ENCODE assay signal across 8 cellular contexts in the genomic region with DNA sequence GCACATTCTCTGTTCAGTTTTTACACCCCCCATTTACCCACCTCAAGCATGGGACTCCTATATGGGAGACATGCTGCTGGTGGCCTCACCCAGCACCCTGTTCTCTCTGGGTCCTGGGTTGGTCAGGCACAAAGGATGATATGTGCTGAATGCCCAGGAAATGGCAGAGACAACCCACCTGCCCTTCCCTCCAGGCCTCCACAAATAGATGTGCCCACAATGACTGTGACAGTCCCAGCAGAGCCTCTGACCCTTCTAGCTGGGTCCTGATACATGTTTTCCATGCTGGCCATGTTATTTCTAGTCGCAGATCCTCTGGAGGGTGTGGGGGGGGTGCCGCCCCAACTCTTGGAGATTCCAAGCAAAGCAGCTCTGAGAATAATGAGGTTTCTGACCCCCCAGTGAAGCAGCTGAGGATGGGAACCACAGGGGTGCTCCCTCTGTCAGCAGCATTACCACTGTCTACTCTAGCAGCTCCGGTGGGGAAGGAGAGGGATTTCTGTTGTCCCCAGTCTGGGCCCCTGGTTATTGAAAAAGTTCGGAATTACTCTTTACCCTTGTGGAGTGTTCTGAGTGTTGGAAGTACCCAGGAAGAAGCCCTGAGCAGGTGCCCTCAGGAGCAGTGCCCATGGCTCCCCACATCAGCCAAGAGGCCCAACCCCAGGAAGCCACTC. TPM values are rescaled to one million over a fixed set of nuclear protein-coding genes. Genes with fewer than 3 reads are reported as not detected.
DNase-seq lines count a peak whose midpoint lies in the region; ATAC-seq and TF ChIP-seq lines count a peak whose summit lies in the region.
"Had no signal": no experiment of that assay in that cellular context is flagged by ENCODE, and none has a peak within 500 bp of the region (broad histone marks: within the 10 kb centered on the region; RNA-seq: fewer than 3 reads in every experiment).

No MANE protein-coding gene starts in this region.

- TF ChIP-seq CTCF in body of pancreas (IDR thresholded peaks at IDR 0.05) (no peak), sigmoid colon (IDR thresholded peaks at IDR 0.05) (no peak)

- DNase-seq in body of pancreas (no peak), sigmoid colon (no peak), OCI-M1 (lab: John Stamatoyannopoulos, UW) (no peak), dedifferentiated amniotic fluid mesenchymal stem cell (ENCODE audit: extremely low spot score) (no peak), NCI-H1694 (lab: John Stamatoyannopoulos, UW) (no peak)
- DNase-seq: activated CD4-positive, alpha-beta T cell treated with anti-CD3 and anti-CD28 coated beads, Interleukin-2, amount 50 U/mL, for 1 hour had no signal

- no peak for ATAC-seq in body of pancreas

- H3K27ac ChIP-seq in body of pancreas = peak overlapping the region; percentile 72 to 77 (median 74)
- H3K27ac ChIP-seq in sigmoid colon = peak overlapping the region; percentile 85 to 90 (median 88)

- no peaks in the 10 kb centered on the region for H3K9me3 Mint-ChIP-seq in IgD-negative memory B cell

- peaks cover 4% of the 10 kb centered on the region for H3K36me3 Mint-ChIP-seq in IgD-negative memory B cell

- no peak for TF ChIP-seq POLR2A in body of pancreas (IDR thresholded peaks at IDR 0.05)
- no peak for TF ChIP-seq POLR2A in sigmoid colon (IDR thresholded peaks at IDR 0.05)

- peak overlapping the region; percentile 7 to 94 (median 93) for H3K27ac Mint-ChIP-seq in IgD-negative memory B cell

- peaks cover 18 to 30% (median 27%) of the 10 kb centered on the region in 3 donors for H3K4me1 Mint-ChIP-seq in IgD-negative memory B cell

- H3K36me3 ChIP-seq in body of pancreas (replicated peaks in 1 of 2; ENCODE audit: insufficient read depth in 1 of 2, low read depth in 2 of 2) = peaks cover 7 to 11% of the 10 kb centered on the region in 2 donors
- peaks cover 11 to 40% (median 22%) of the 10 kb centered on the region in 4 donors for H3K36me3 ChIP-seq in sigmoid colon

- no peaks in the 10 kb centered on the region for H3K9me3 ChIP-seq in body of pancreas
- no peaks in the 10 kb centered on the region for H3K9me3 ChIP-seq in sigmoid colon

- TF ChIP-seq EP300 in sigmoid colon (IDR thresholded peaks at IDR 0.05) = no peak

- H3K4me3 ChIP-seq in body of pancreas (no peak overlapping the region), sigmoid colon (no peak overlapping the region)

- 56 to 83% methylated on average over 2 to 4 of the region's 4 CpGs for WGBS in body of pancreas, 2 donors
- WGBS in sigmoid colon, 2 donors = 77 to 89% methylated on average over 4 of the region's 4 CpGs

- no peaks in the 10 kb centered on the region for H3K27me3 Mint-ChIP-seq in IgD-negative memory B cell

- H3K4me3 Mint-ChIP-seq in IgD-negative memory B cell = peak overlapping the region in 3 of 4 donors; percentile 41 to 95 (median 90)

- H3K27me3 ChIP-seq in body of pancreas = no peaks in the 10 kb centered on the region
- no peaks in the 10 kb centered on the region for H3K27me3 ChIP-seq in sigmoid colon

- intact Hi-C loops in body of pancreas (cut with DNase I) (no loop called here), sigmoid colon (cut with DNase I) (no loop called here)

- H3K4me1 ChIP-seq in body of pancreas = peaks cover 31% of the 10 kb centered on the region
- peaks cover 0 to 30% (median 23%) of the 10 kb centered on the region in 4 donors for H3K4me1 ChIP-seq in sigmoid colon

RNA-seq across cellular contexts. Expression of gene CCDC28B, which starts 1.2 kb away (rescaled TPM):
- polyA plus RNA-seq in IgD-negative memory B cell (14.0 TPM), sigmoid colon (1 to 10 TPM; 3.7 to 9.3 (median 4.2) TPM)
- total RNA-seq in body of pancreas (1 to 10 TPM; 2.9 to 3.6 TPM), sigmoid colon (10 to 100 TPM in 1 of 4 donors, 1 to 10 TPM in 3; 3.9 to 15.0 (median 6.9) TPM)

RNA-seq across cellular contexts. Expression of gene IQCC, which starts 6.3 kb away (rescaled TPM):
- polyA plus RNA-seq in IgD-negative memory B cell (1.7 TPM), sigmoid colon (1 to 10 TPM in 2 of 3 donors, under 1 TPM in 1; 0.60 to 2.5 (median 1.4) TPM)
- total RNA-seq in body of pancreas (1 to 10 TPM; 1.8 to 5.3 TPM), sigmoid colon (1 to 10 TPM in 3 of 4 donors, under 1 TPM in 1; 0.81 to 3.9 (median 2.1) TPM)

RNA-seq across cellular contexts. Expression of gene DCDC2B, which starts 9.7 kb away (rescaled TPM):
- polyA plus RNA-seq in IgD-negative memory B cell = not detected
- not detected for total RNA-seq in body of pancreas
- not detected for total RNA-seq in sigmoid colon
- polyA plus RNA-seq in sigmoid colon = under 1 TPM in 1 of 3 donors, not detected in 2; 0.04 TPM
- total RNA-seq: left colon had no signal

RNA-seq across cellular contexts. Expression of gene TXLNA, which starts 19.7 kb away (rescaled TPM):
- polyA plus RNA-seq in IgD-negative memory B cell (29.1 TPM), sigmoid colon (10 to 100 TPM in 2 of 3 donors, 1 to 10 TPM in 1; 9.0 to 35.4 (median 11.6) TPM)
- total RNA-seq in body of pancreas (10 to 100 TPM; 20.0 to 23.4 TPM), sigmoid colon (10 to 100 TPM; 28.9 to 46.7 (median 36.7) TPM)

RNA-seq across cellular contexts. Expression of gene TMEM234, which starts 23.0 kb away (rescaled TPM):
- polyA plus RNA-seq in IgD-negative memory B cell (7.2 TPM), sigmoid colon (10 to 100 TPM in 1 of 3 donors, 1 to 10 TPM in 2; 4.4 to 23.1 (median 7.2) TPM)
- total RNA-seq in body of pancreas (10 to 100 TPM; 16.3 to 20.8 TPM), sigmoid colon (10 to 100 TPM in 2 of 4 donors, 1 to 10 TPM in 2; 6.4 to 20.8 (median 10.1) TPM)
